1 cellular context compared by ENCODE assay signal in the genomic region with DNA sequence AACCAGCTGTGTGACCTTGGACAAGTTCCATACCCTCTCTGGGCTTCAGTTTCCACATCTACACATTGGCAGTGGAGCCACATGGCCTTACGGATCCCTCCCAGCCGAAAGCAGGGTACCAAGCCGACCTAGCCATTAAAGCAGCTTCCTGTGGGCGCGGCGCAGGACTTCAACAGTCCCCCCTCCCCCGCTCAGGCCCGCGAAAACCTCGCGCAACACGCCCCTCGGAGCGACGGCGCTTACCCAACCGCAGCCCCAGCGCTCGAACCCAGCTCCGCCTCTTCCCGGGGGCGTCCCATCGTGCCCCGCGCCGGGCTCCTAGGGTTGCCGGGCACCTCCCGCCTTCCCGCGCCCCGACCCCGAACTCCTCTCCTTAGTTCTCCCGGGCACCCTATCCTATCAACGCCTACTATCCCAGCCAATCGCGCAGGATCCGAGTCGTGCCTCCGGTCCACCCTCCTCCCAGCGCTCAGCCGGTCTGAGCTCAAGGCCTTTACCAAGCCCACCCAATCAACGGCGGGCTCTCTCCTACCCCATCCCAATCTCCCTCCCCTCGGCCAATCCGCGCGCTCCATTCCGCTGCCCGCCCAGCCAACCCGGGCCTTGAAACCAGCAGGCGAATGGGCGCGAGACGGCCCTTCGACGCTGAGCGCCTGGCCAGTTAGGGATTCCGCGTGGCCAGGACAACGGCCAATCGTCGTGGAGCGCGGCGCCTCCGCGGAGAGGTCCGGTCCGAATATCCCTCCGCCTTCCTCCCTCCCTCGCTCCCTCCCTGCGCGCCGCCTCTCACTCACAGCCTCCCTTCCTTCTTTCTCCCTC.
A peak's percentile ranks its signal among the peaks of the same experiment; 100 is the strongest.
TF ChIP-seq lines count a peak whose summit lies in the region.

A gene (plus strand): TSS at position 767 of the 819 bp plus-strand sequence. CDS start 326 bp downstream, outside the sequence.

TF ChIP-seq in K562, 482 proteins besides CTCF, POLR2A, EP300 and RAD21 (continued from another document and continues in another):
- TF ChIP-seq ZNF408 (CRISPR knock-in tag; IDR thresholded peaks at IDR 0.05; ENCODE audit: low read depth) (no peak), ZBTB8A (IDR thresholded peaks at IDR 0.05; ENCODE audit: partially characterized antibody) (no peak), ZNF146 (CRISPR knock-in tag; IDR thresholded peaks at IDR 0.05; ENCODE audit: unreplicated experiment) (no peak), EZH2 (IDR thresholded peaks at IDR 0.05; ENCODE audit: borderline replicate concordance, low read depth, low read length) (no peak), BRCA1 (IDR thresholded peaks at IDR 0.05) (no peak), BRCA1 (CRISPR knock-in tag; IDR thresholded peaks at IDR 0.05) (no peak), WHSC1 (IDR thresholded peaks at IDR 0.05; ENCODE audit: low read length) (no peak), ZNF436 (CRISPR knock-in tag; IDR thresholded peaks at IDR 0.05) (no peak), TEAD2 (tag; IDR thresholded peaks at IDR 0.05) (no peak), IRF2 (CRISPR knock-in tag; IDR thresholded peaks at IDR 0.05) (no peak), SIN3B (IDR thresholded peaks at IDR 0.05; ENCODE audit: low read depth) (peak; percentile 52; the same call in 1 of the 2 replicates), STAG1 (CRISPR knock-in tag; IDR thresholded peaks at IDR 0.05; ENCODE audit: borderline replicate concordance) (no peak), ZFPM2 (CRISPR knock-in tag; IDR thresholded peaks at IDR 0.05) (no peak), EWSR1 (IDR thresholded peaks at IDR 0.05; ENCODE audit: borderline replicate concordance, low read depth, partially characterized antibody) (no peak), ZNF134 (CRISPR knock-in tag; conservative IDR thresholded peaks at IDR 0.05) (no peak; the same call in 1 of the 2 replicates), SMARCA4 (IDR thresholded peaks at IDR 0.05) (0 out of 2 replicates have a peak, but pooled peaks have one; percentile 24), PTRF (tag; IDR thresholded peaks at IDR 0.05) (no peak), TAF9B (IDR thresholded peaks at IDR 0.05; ENCODE audit: partially characterized antibody) (peak; percentile 87), MXI1 (IDR thresholded peaks at IDR 0.05; ENCODE audit: low read depth, low read length) (peak; percentile 32; the same call in 1 of the 2 replicates), NFRKB (IDR thresholded peaks at IDR 0.05; ENCODE audit: low read depth) (peak; percentile 55; the same call in 1 of the 2 replicates), FOXM1 (IDR thresholded peaks at IDR 0.05; ENCODE audit: low read depth) (peak; percentile 61), FOXM1 (CRISPR knock-in tag; IDR thresholded peaks at IDR 0.05; ENCODE audit: low read depth) (peak; percentile 28; the same call in 1 of the 2 replicates), TCF3 (CRISPR knock-in tag; IDR thresholded peaks at IDR 0.05) (0 out of 2 replicates have a peak, but pooled peaks have one; percentile 4), HSF4 (CRISPR knock-in tag; IDR thresholded peaks at IDR 0.05; ENCODE audit: borderline replicate concordance) (no peak), FOXK2 (conservative IDR thresholded peaks at IDR 0.05 in 1 of 2, IDR thresholded peaks at IDR 0.05 in 1 of 2; ENCODE audit: low read depth in 2 of 2) (peak; percentile 26 to 37; a peak in 3 of 4 replicates), ZNF766 (CRISPR knock-in tag; conservative IDR thresholded peaks at IDR 0.05) (peak; percentile 63), NONO (IDR thresholded peaks at IDR 0.05; ENCODE audit: low read depth in 2 of 2, low read length in 1 of 2) (no peak), PPARD (CRISPR knock-in tag; IDR thresholded peaks at IDR 0.05) (no peak), EHMT2 (IDR thresholded peaks at IDR 0.05) (no peak), CBX8 (IDR thresholded peaks at IDR 0.05; ENCODE audit: borderline replicate concordance, extremely low read depth, low read depth, low read length, poor library complexity, severe bottlenecking) (no peak), MED1 (CRISPR knock-in tag; IDR thresholded peaks at IDR 0.05; ENCODE audit: borderline replicate concordance) (no peak), CBX2 (IDR thresholded peaks at IDR 0.05; ENCODE audit: insufficient read depth, low read length, poor library complexity, severe bottlenecking) (no peak), RFX1 (IDR thresholded peaks at IDR 0.05) (peak; percentile 84), TAF15 (IDR thresholded peaks at IDR 0.05; ENCODE audit: low read depth, low read length) (no peak)
- TF ChIP-seq, protein P1, sequence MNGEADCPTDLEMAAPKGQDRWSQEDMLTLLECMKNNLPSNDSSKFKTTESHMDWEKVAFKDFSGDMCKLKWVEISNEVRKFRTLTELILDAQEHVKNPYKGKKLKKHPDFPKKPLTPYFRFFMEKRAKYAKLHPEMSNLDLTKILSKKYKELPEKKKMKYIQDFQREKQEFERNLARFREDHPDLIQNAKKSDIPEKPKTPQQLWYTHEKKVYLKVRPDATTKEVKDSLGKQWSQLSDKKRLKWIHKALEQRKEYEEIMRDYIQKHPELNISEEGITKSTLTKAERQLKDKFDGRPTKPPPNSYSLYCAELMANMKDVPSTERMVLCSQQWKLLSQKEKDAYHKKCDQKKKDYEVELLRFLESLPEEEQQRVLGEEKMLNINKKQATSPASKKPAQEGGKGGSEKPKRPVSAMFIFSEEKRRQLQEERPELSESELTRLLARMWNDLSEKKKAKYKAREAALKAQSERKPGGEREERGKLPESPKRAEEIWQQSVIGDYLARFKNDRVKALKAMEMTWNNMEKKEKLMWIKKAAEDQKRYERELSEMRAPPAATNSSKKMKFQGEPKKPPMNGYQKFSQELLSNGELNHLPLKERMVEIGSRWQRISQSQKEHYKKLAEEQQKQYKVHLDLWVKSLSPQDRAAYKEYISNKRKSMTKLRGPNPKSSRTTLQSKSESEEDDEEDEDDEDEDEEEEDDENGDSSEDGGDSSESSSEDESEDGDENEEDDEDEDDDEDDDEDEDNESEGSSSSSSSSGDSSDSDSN (IDR thresholded peaks at IDR 0.05; ENCODE audit: borderline replicate concordance in 1 of 2, low read depth in 2 of 2, low read length in 2 of 2) = peak; percentile 10 to 38; a peak in 1 of 4 replicates
- TF ChIP-seq, protein P2, sequence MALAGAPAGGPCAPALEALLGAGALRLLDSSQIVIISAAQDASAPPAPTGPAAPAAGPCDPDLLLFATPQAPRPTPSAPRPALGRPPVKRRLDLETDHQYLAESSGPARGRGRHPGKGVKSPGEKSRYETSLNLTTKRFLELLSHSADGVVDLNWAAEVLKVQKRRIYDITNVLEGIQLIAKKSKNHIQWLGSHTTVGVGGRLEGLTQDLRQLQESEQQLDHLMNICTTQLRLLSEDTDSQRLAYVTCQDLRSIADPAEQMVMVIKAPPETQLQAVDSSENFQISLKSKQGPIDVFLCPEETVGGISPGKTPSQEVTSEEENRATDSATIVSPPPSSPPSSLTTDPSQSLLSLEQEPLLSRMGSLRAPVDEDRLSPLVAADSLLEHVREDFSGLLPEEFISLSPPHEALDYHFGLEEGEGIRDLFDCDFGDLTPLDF (CRISPR knock-in tag; IDR thresholded peaks at IDR 0.05) = peak; percentile 91
- TF ChIP-seq, protein P3, sequence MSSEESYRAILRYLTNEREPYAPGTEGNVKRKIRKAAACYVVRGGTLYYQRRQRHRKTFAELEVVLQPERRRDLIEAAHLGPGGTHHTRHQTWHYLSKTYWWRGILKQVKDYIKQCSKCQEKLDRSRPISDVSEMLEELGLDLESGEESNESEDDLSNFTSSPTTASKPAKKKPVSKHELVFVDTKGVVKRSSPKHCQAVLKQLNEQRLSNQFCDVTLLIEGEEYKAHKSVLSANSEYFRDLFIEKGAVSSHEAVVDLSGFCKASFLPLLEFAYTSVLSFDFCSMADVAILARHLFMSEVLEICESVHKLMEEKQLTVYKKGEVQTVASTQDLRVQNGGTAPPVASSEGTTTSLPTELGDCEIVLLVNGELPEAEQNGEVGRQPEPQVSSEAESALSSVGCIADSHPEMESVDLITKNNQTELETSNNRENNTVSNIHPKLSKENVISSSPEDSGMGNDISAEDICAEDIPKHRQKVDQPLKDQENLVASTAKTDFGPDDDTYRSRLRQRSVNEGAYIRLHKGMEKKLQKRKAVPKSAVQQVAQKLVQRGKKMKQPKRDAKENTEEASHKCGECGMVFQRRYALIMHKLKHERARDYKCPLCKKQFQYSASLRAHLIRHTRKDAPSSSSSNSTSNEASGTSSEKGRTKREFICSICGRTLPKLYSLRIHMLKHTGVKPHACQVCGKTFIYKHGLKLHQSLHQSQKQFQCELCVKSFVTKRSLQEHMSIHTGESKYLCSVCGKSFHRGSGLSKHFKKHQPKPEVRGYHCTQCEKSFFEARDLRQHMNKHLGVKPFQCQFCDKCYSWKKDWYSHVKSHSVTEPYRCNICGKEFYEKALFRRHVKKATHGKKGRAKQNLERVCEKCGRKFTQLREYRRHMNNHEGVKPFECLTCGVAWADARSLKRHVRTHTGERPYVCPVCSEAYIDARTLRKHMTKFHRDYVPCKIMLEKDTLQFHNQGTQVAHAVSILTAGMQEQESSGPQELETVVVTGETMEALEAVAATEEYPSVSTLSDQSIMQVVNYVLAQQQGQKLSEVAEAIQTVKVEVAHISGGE (CRISPR knock-in tag; IDR thresholded peaks at IDR 0.05) = peak in 1 of 3 experiments; percentile 92; a peak in 3 of 6 replicates
- TF ChIP-seq, protein P4, sequence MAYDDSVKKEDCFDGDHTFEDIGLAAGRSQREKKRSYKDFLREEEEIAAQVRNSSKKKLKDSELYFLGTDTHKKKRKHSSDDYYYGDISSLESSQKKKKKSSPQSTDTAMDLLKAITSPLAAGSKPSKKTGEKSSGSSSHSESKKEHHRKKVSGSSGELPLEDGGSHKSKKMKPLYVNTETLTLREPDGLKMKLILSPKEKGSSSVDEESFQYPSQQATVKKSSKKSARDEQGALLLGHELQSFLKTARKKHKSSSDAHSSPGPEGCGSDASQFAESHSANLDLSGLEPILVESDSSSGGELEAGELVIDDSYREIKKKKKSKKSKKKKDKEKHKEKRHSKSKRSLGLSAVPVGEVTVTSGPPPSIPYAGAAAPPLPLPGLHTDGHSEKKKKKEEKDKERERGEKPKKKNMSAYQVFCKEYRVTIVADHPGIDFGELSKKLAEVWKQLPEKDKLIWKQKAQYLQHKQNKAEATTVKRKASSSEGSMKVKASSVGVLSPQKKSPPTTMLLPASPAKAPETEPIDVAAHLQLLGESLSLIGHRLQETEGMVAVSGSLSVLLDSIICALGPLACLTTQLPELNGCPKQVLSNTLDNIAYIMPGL (CRISPR knock-in tag; IDR thresholded peaks at IDR 0.05) = peak; percentile 60; the same call in 1 of the 2 replicates
- TF ChIP-seq, protein P5, sequence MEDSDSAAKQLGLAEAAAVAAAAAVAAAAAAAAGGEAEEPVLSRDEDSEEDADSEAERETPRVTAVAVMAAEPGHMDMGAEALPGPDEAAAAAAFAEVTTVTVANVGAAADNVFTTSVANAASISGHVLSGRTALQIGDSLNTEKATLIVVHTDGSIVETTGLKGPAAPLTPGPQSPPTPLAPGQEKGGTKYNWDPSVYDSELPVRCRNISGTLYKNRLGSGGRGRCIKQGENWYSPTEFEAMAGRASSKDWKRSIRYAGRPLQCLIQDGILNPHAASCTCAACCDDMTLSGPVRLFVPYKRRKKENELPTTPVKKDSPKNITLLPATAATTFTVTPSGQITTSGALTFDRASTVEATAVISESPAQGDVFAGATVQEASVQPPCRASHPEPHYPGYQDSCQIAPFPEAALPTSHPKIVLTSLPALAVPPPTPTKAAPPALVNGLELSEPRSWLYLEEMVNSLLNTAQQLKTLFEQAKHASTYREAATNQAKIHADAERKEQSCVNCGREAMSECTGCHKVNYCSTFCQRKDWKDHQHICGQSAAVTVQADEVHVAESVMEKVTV (CRISPR knock-in tag; IDR thresholded peaks at IDR 0.05) = no peak
- TF ChIP-seq, protein P6, sequence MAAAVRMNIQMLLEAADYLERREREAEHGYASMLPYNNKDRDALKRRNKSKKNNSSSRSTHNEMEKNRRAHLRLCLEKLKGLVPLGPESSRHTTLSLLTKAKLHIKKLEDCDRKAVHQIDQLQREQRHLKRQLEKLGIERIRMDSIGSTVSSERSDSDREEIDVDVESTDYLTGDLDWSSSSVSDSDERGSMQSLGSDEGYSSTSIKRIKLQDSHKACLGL (CRISPR knock-in tag; IDR thresholded peaks at IDR 0.05; ENCODE audit: borderline replicate concordance, poor library complexity, severe bottlenecking) = no peak
- TF ChIP-seq, protein P7, sequence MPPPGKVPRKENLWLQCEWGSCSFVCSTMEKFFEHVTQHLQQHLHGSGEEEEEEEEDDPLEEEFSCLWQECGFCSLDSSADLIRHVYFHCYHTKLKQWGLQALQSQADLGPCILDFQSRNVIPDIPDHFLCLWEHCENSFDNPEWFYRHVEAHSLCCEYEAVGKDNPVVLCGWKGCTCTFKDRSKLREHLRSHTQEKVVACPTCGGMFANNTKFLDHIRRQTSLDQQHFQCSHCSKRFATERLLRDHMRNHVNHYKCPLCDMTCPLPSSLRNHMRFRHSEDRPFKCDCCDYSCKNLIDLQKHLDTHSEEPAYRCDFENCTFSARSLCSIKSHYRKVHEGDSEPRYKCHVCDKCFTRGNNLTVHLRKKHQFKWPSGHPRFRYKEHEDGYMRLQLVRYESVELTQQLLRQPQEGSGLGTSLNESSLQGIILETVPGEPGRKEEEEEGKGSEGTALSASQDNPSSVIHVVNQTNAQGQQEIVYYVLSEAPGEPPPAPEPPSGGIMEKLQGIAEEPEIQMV (tag; conservative IDR thresholded peaks at IDR 0.05; ENCODE audit: low read depth) = no peak
- TF ChIP-seq, protein P8, sequence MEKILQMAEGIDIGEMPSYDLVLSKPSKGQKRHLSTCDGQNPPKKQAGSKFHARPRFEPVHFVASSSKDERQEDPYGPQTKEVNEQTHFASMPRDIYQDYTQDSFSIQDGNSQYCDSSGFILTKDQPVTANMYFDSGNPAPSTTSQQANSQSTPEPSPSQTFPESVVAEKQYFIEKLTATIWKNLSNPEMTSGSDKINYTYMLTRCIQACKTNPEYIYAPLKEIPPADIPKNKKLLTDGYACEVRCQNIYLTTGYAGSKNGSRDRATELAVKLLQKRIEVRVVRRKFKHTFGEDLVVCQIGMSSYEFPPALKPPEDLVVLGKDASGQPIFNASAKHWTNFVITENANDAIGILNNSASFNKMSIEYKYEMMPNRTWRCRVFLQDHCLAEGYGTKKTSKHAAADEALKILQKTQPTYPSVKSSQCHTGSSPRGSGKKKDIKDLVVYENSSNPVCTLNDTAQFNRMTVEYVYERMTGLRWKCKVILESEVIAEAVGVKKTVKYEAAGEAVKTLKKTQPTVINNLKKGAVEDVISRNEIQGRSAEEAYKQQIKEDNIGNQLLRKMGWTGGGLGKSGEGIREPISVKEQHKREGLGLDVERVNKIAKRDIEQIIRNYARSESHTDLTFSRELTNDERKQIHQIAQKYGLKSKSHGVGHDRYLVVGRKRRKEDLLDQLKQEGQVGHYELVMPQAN (IDR thresholded peaks at IDR 0.05; ENCODE audit: borderline replicate concordance) = peak; percentile 75
- TF ChIP-seq, protein P9, sequence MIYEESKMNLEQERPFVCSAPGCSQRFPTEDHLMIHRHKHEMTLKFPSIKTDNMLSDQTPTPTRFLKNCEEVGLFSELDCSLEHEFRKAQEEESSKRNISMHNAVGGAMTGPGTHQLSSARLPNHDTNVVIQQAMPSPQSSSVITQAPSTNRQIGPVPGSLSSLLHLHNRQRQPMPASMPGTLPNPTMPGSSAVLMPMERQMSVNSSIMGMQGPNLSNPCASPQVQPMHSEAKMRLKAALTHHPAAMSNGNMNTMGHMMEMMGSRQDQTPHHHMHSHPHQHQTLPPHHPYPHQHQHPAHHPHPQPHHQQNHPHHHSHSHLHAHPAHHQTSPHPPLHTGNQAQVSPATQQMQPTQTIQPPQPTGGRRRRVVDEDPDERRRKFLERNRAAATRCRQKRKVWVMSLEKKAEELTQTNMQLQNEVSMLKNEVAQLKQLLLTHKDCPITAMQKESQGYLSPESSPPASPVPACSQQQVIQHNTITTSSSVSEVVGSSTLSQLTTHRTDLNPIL (CRISPR knock-in tag; IDR thresholded peaks at IDR 0.05) = no peak
